Comparison of ENCODE assay signal across 19 cellular contexts in the genomic region with DNA sequence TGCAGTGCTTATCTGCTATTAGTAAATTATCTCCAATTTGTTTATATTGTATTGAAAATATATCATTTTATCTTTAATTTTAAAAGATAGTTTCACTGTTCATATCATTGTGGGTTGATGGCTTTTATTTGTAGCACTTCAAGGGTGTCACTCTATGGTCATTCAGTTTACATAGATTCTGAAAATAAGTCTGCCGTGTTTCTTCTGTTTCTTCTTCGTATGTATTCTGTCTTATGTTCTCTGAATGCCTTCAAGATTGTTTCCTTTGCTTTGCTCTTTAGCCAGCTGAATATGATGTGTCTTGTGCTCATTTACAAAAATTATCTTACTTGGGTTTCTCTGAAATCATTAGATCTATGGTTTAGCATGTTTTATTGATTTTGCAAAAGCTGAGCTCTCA.
A peak's percentile ranks its signal among the peaks of the same experiment; 100 is the strongest.
DNase-seq lines count a peak whose midpoint lies in the region; ATAC-seq lines count a peak whose summit lies in the region.
"Had no signal": no experiment of that assay in that cellular context is flagged by ENCODE, and none has a peak within 500 bp of the region (broad histone marks: within the 10 kb centered on the region; RNA-seq: fewer than 3 reads in every experiment).

No MANE protein-coding gene starts in this region.

- H3K4me3 Mint-ChIP-seq in activated T-cell treated with anti-CD3 and anti-CD28 coated beads, Interleukin-2, amount 50 U/mL, for 24 hours = no peak overlapping the region
- H3K4me3 Mint-ChIP-seq: CD14-positive monocyte; CD4-positive, alpha-beta T cell; CD8-positive, alpha-beta memory T cell; GM23338; HFFc6 had no signal

- DNase-seq in NCI-H748 (lab: John Stamatoyannopoulos, UW; ENCODE audit: unreplicated experiment) = peak; percentile 30
- no peak for DNase-seq in NCI-H748 treated with DMSO at 0.1 percent for 48 hours (lab: John Stamatoyannopoulos, UW)
- peak; percentile 16 for DNase-seq in A172 (ENCODE audit: low spot score)
- peak; percentile 18 for DNase-seq in ELR (ENCODE audit: low read depth)
- DNase-seq in NCI-H69 (lab: John Stamatoyannopoulos, UW) = peak; percentile 15
- DNase-seq in activated T-cell treated with anti-CD3 and anti-CD28 coated beads, Interleukin-2, amount 50 U/mL, for 24 hours = no peak
- no peak for DNase-seq in AG08395 (ENCODE audit: low spot score)
- no peak for DNase-seq in sciatic nerve (ENCODE audit: low spot score)
- DNase-seq: AML-193; BE2C; CD4-positive, alpha-beta T cell; CD8-positive, alpha-beta memory T cell; DMS 273 treated with DMSO at 0.1 percent for 48 hours; DND-41; GDM1; HFFc6 had no signal

- H3K27me3 Mint-ChIP-seq in activated T-cell treated with anti-CD3 and anti-CD28 coated beads, Interleukin-2, amount 50 U/mL, for 24 hours = no peaks in the 10 kb centered on the region
- H3K27me3 Mint-ChIP-seq: CD4-positive, alpha-beta T cell; CD8-positive, alpha-beta memory T cell had no signal

- no peak overlapping the region for H3K27ac Mint-ChIP-seq in activated T-cell treated with anti-CD3 and anti-CD28 coated beads, Interleukin-2, amount 50 U/mL, for 24 hours
- H3K27ac Mint-ChIP-seq: CD14-positive monocyte; CD4-positive, alpha-beta T cell; CD8-positive, alpha-beta memory T cell; GM23338; HFFc6 had no signal

- no peak for ATAC-seq in sciatic nerve
- ATAC-seq: GM12878, GM23338 had no signal

- intact Hi-C loops in sciatic nerve (cut with DNase I) = no loop called here

- H3K9me3 Mint-ChIP-seq in activated T-cell treated with anti-CD3 and anti-CD28 coated beads, Interleukin-2, amount 50 U/mL, for 24 hours = peaks cover 10% of the 10 kb centered on the region

- no peaks in the 10 kb centered on the region for H3K36me3 Mint-ChIP-seq in activated T-cell treated with anti-CD3 and anti-CD28 coated beads, Interleukin-2, amount 50 U/mL, for 24 hours (ENCODE audit: low read depth)
- H3K36me3 Mint-ChIP-seq: CD14-positive monocyte; CD8-positive, alpha-beta memory T cell had no signal

- H3K4me1 Mint-ChIP-seq in activated T-cell treated with anti-CD3 and anti-CD28 coated beads, Interleukin-2, amount 50 U/mL, for 24 hours (ENCODE audit: low read depth) = no peaks in the 10 kb centered on the region
- H3K4me1 Mint-ChIP-seq: CD14-positive monocyte; CD8-positive, alpha-beta memory T cell; GM23338 had no signal

Comparison
In these comparisons a context has a peak if more than half of its experiments do, and no peak if none do; other contexts are left out.
1. DNase-seq: peak in NCI-H748 (single experiment), A172 (single experiment), ELR (single experiment) and NCI-H69 (single experiment); none in NCI-H748 treated with DMSO at 0.1 percent for 48 hours (single experiment), activated T-cell treated with anti-CD3 and anti-CD28 coated beads, Interleukin-2, amount 50 U/mL, for 24 hours (single experiment), AG08395 (single experiment) and sciatic nerve (single experiment).